Comparison of ENCODE assay signal across 1 cellular context in the genomic region with DNA sequence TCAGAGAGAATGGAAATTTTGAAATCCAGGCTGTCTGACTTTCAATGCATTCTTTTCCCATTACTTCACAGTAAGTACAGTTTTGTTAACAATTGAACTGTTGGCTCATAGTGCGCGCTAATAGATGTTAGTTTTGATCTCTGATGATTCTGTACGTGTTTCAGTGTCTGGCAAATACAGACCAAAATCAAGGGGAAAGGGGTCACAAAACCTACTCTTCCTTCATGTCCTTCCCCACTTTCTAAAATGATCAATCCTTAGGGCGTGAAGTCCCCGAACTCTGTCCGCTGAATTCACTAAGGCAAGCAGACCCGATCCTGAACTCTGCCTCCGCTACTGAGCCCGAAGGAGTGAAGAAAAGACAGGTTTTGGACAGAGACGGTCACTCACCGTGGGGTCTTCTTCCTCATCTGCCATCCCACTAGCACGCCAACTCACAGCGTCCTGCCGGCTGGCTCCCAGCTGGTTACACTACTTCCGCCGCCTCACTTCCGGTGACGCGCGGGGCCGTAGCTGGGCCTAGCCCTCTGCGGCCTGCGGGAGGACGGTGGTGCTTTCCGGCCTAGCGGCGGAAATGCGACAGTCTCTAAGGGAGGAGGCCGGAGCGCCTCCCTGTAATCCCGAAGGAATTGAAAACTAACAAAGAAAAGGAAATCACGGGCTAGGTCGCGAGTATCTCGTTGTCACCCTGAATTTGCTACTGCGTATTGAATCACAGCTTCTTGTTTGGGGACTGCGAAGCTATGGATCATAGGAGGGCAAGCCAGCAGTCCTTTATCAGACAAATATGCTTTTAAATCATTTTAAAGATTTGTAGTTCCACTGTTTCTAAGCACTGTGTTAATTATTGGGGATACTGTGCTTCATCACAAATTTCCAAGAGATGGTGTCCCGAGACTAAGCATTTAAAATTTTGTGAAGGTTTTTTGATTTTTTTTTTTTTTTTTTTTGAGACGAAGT.
A peak's percentile ranks its signal among the peaks of the same experiment; 100 is the strongest.
TF ChIP-seq lines count a peak whose summit lies in the region.

A gene with protein sequence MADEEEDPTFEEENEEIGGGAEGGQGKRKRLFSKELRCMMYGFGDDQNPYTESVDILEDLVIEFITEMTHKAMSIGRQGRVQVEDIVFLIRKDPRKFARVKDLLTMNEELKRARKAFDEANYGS (minus strand): TSS at position 473 of the 960 bp plus-strand sequence. CDS start 56 bp downstream, at position 417.

TF ChIP-seq in GM12878, 131 proteins besides CTCF, POLR2A, EP300 and RAD21 (continued from another document and continues in another):
- TF ChIP-seq E2F8 (IDR thresholded peaks at IDR 0.05; ENCODE audit: low read depth, partially characterized antibody) = no peak
- TF ChIP-seq TCF3 (IDR thresholded peaks at IDR 0.05; ENCODE audit: borderline replicate concordance, insufficient read depth, low read depth, low read length) = peak; percentile 88
- TF ChIP-seq ASH2L (IDR thresholded peaks at IDR 0.05; ENCODE audit: borderline replicate concordance, low read depth) = no peak
- TF ChIP-seq TCF7 (IDR thresholded peaks at IDR 0.05; ENCODE audit: borderline replicate concordance) = no peak
- TF ChIP-seq ZNF207 (IDR thresholded peaks at IDR 0.05; ENCODE audit: borderline replicate concordance) = peak; percentile 62; the same call in 1 of the 2 replicates
- no peak for TF ChIP-seq NFXL1 (IDR thresholded peaks at IDR 0.05; ENCODE audit: borderline replicate concordance)
- no peak for TF ChIP-seq BMI1 (IDR thresholded peaks at IDR 0.05; ENCODE audit: borderline replicate concordance)
- 0 out of 2 replicates have a peak, but pooled peaks have one; percentile 20 for TF ChIP-seq MTA2 (IDR thresholded peaks at IDR 0.05; ENCODE audit: low read depth)
- peak; percentile 69 for TF ChIP-seq HDGF (IDR thresholded peaks at IDR 0.05)
- TF ChIP-seq, protein P1, sequence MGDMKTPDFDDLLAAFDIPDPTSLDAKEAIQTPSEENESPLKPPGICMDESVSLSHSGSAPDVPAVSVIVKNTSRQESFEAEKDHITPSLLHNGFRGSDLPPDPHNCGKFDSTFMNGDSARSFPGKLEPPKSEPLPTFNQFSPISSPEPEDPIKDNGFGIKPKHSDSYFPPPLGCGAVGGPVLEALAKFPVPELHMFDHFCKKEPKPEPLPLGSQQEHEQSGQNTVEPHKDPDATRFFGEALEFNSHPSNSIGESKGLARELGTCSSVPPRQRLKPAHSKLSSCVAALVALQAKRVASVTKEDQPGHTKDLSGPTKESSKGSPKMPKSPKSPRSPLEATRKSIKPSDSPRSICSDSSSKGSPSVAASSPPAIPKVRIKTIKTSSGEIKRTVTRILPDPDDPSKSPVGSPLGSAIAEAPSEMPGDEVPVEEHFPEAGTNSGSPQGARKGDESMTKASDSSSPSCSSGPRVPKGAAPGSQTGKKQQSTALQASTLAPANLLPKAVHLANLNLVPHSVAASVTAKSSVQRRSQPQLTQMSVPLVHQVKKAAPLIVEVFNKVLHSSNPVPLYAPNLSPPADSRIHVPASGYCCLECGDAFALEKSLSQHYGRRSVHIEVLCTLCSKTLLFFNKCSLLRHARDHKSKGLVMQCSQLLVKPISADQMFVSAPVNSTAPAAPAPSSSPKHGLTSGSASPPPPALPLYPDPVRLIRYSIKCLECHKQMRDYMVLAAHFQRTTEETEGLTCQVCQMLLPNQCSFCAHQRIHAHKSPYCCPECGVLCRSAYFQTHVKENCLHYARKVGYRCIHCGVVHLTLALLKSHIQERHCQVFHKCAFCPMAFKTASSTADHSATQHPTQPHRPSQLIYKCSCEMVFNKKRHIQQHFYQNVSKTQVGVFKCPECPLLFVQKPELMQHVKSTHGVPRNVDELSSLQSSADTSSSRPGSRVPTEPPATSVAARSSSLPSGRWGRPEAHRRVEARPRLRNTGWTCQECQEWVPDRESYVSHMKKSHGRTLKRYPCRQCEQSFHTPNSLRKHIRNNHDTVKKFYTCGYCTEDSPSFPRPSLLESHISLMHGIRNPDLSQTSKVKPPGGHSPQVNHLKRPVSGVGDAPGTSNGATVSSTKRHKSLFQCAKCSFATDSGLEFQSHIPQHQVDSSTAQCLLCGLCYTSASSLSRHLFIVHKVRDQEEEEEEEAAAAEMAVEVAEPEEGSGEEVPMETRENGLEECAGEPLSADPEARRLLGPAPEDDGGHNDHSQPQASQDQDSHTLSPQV (IDR thresholded peaks at IDR 0.05) = no peak
- no peak for TF ChIP-seq KLF5 (IDR thresholded peaks at IDR 0.05; ENCODE audit: partially characterized antibody)
- no peak for TF ChIP-seq EZH2 (IDR thresholded peaks at IDR 0.05; ENCODE audit: borderline replicate concordance, control insufficient read depth, low read depth, low read length)
- TF ChIP-seq FOXM1 (IDR thresholded peaks at IDR 0.05; ENCODE audit: low read depth, low read length) = no peak
- TF ChIP-seq ETV6 (conservative IDR thresholded peaks at IDR 0.05 in 1 of 2, IDR thresholded peaks at IDR 0.05 in 1 of 2; ENCODE audit: borderline replicate concordance in 1 of 2, low read depth in 1 of 2) = peak in 1 of 2 experiments; percentile 62; a peak in 1 of 4 replicates
- TF ChIP-seq NR2C2 (IDR thresholded peaks at IDR 0.05; ENCODE audit: borderline replicate concordance, control insufficient read depth, insufficient read length, low read depth) = no peak
- peak; percentile 61; the same call in 1 of the 2 replicates for TF ChIP-seq MLLT1 (IDR thresholded peaks at IDR 0.05)
- no peak for TF ChIP-seq ZNF274 (IDR thresholded peaks at IDR 0.05; ENCODE audit: insufficient read depth, insufficient read length)
- TF ChIP-seq IRF5 (IDR thresholded peaks at IDR 0.05; ENCODE audit: borderline replicate concordance) = no peak
- peak; percentile 21 for TF ChIP-seq SMAD1 (IDR thresholded peaks at IDR 0.05; ENCODE audit: low read depth, partially characterized antibody)
- no peak for TF ChIP-seq ZNF384 (IDR thresholded peaks at IDR 0.05; ENCODE audit: borderline replicate concordance, low read depth, low read length)
- TF ChIP-seq TCF12 (IDR thresholded peaks at IDR 0.05; ENCODE audit: low read depth, low read length) = peak; percentile 87
- TF ChIP-seq TBL1XR1 (IDR thresholded peaks at IDR 0.05; ENCODE audit: low read depth, low read length) = peak; percentile 54; the same call in 1 of the 2 replicates
- TF ChIP-seq YY1 (IDR thresholded peaks at IDR 0.05; ENCODE audit: low read depth, low read length) = peak; percentile 73
- TF ChIP-seq MEF2B (IDR thresholded peaks at IDR 0.05; ENCODE audit: partially characterized antibody, poor library complexity, severe bottlenecking) = peak; percentile 93
- TF ChIP-seq, protein P2, sequence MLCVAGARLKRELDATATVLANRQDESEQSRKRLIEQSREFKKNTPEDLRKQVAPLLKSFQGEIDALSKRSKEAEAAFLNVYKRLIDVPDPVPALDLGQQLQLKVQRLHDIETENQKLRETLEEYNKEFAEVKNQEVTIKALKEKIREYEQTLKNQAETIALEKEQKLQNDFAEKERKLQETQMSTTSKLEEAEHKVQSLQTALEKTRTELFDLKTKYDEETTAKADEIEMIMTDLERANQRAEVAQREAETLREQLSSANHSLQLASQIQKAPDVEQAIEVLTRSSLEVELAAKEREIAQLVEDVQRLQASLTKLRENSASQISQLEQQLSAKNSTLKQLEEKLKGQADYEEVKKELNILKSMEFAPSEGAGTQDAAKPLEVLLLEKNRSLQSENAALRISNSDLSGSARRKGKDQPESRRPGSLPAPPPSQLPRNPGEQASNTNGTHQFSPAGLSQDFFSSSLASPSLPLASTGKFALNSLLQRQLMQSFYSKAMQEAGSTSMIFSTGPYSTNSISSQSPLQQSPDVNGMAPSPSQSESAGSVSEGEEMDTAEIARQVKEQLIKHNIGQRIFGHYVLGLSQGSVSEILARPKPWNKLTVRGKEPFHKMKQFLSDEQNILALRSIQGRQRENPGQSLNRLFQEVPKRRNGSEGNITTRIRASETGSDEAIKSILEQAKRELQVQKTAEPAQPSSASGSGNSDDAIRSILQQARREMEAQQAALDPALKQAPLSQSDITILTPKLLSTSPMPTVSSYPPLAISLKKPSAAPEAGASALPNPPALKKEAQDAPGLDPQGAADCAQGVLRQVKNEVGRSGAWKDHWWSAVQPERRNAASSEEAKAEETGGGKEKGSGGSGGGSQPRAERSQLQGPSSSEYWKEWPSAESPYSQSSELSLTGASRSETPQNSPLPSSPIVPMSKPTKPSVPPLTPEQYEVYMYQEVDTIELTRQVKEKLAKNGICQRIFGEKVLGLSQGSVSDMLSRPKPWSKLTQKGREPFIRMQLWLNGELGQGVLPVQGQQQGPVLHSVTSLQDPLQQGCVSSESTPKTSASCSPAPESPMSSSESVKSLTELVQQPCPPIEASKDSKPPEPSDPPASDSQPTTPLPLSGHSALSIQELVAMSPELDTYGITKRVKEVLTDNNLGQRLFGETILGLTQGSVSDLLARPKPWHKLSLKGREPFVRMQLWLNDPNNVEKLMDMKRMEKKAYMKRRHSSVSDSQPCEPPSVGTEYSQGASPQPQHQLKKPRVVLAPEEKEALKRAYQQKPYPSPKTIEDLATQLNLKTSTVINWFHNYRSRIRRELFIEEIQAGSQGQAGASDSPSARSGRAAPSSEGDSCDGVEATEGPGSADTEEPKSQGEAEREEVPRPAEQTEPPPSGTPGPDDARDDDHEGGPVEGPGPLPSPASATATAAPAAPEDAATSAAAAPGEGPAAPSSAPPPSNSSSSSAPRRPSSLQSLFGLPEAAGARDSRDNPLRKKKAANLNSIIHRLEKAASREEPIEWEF (IDR thresholded peaks at IDR 0.05; ENCODE audit: insufficient replicate concordance, low read depth, low read length) = peak; percentile 64
- peak; percentile 77 for TF ChIP-seq TAF1 (IDR thresholded peaks at IDR 0.05; ENCODE audit: borderline replicate concordance, low read depth, low read length)
- TF ChIP-seq BHLHE40 (IDR thresholded peaks at IDR 0.05; ENCODE audit: borderline replicate concordance in 1 of 2, low read depth in 2 of 2, low read length in 1 of 2) = peak in 1 of 2 experiments; percentile 41; a peak in 1 of 4 replicates
- 0 out of 2 replicates have a peak, but pooled peaks have one; percentile 53 for TF ChIP-seq DPF2 (IDR thresholded peaks at IDR 0.05)
- no peak for TF ChIP-seq NFYA (IDR thresholded peaks at IDR 0.05; ENCODE audit: borderline replicate concordance, low read depth, low read length)
- TF ChIP-seq BCLAF1 (IDR thresholded peaks at IDR 0.05) = no peak
- TF ChIP-seq CBFB (IDR thresholded peaks at IDR 0.05; ENCODE audit: low read depth) = peak; percentile 79; the same call in 1 of the 2 replicates
- TF ChIP-seq ESRRA (IDR thresholded peaks at IDR 0.05; ENCODE audit: low read length) = no peak
- TF ChIP-seq SUPT20H (IDR thresholded peaks at IDR 0.05; ENCODE audit: borderline replicate concordance, control insufficient read depth, low read depth, low read length) = no peak
- no peak; the same call in 1 of the 2 replicates for TF ChIP-seq SMARCA5 (IDR thresholded peaks at IDR 0.05)
